23 cellular contexts compared by ENCODE assay signal in the genomic region with DNA sequence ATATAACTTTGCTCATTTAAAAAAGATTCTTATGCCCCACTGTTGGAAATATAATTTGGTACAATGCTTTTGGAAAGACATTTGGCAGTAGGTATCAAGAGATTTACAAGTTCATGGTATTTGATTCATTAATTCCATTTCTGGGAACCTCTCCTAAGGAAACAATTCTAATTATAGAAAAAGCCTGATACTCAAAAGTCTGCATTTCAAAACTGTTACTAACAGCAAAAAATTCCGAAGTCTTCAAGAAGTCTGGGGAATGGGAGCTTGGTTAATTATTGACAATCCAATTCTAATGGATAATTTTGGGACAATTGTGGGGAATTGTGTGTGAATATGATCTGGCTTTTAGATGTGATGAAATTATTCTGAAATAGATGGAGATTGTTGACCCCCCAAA. TPM values are rescaled to one million over a fixed set of nuclear protein-coding genes. Genes with fewer than 3 reads are reported as not detected.
DNase-seq lines count a peak whose midpoint lies in the region; ATAC-seq and TF ChIP-seq lines count a peak whose summit lies in the region.
"Had no signal": no experiment of that assay in that cellular context is flagged by ENCODE, and none has a peak within 500 bp of the region (broad histone marks: within the 10 kb centered on the region; RNA-seq: fewer than 3 reads in every experiment).

No MANE protein-coding gene starts in this region.

- H3K36me3 Mint-ChIP-seq in Calu3 (ENCODE audit: insufficient read depth, unreplicated experiment) = peaks cover 4% of the 10 kb centered on the region
- H3K36me3 Mint-ChIP-seq: naive thymus-derived CD4-positive, alpha-beta T cell; T-cell had no signal

- CTCF ChIA-PET in Calu3 (lab: Charles Lee) = interaction anchor here (1.2 to 1.6 kb wide), 2 partner anchors 11 to 197 kb away, joined by 3 read pairs; no protein-coding TSS in a partner anchor

- no peak overlapping the region for H3K4me3 Mint-ChIP-seq in Calu3 (ENCODE audit: low read depth, unreplicated experiment)
- H3K4me3 Mint-ChIP-seq: activated CD8-positive, alpha-beta T cell treated with anti-CD3 and anti-CD28 coated beads, Interleukin-2, amount 10 ng/mL, durations not matched to agents 7 days and 5 days; naive thymus-derived CD4-positive, alpha-beta T cell; T-cell had no signal

- no peaks in the 10 kb centered on the region for H4K20me1 ChIP-seq in GM23248 (ENCODE audit: insufficient read depth)
- no peaks in the 10 kb centered on the region for H4K20me1 ChIP-seq in smooth muscle cell (ENCODE audit: low read depth)

- H3K4me1 Mint-ChIP-seq in Calu3 (ENCODE audit: low read depth, unreplicated experiment) = peaks cover 43% of the 10 kb centered on the region
- H3K4me1 Mint-ChIP-seq: T-cell had no signal

- WGBS in GM23248 (ENCODE audit: low coverage in 1 of 2, low lambda C conversion rate in 2 of 2, missing lambda C conversion rate in 2 of 2), 2 experiments = 8 to 20% methylated on average over 1 of the region's 1 CpG
- WGBS in smooth muscle cell (ENCODE audit: low lambda C conversion rate) = 74% methylated on average over 1 of the region's 1 CpG

- no peaks in the 10 kb centered on the region for H3K79me2 ChIP-seq in GM23248 (ENCODE audit: insufficient read depth)
- no peaks in the 10 kb centered on the region for H3K79me2 ChIP-seq in smooth muscle cell (ENCODE audit: low read depth)

- no TSS peak for BruUV-seq in Calu3 (replicated peaks; lab: Mats Ljungman, UMichigan)

- H3K9me3 Mint-ChIP-seq in Calu3 (ENCODE audit: low read depth, unreplicated experiment) = no peaks in the 10 kb centered on the region
- H3K9me3 Mint-ChIP-seq: T-cell had no signal

- DNase-seq in GM23248 (peak; percentile 45), adipocyte (ENCODE audit: low read depth) (peak; percentile 43), fibroblast of pulmonary artery (ENCODE audit: low read depth) (peak; percentile 7), smooth muscle cell (lab: John Stamatoyannopoulos, UW; ENCODE audit: unreplicated experiment) (no peak), posterior vena cava (ENCODE audit: low spot score) (no peak), Calu3 (no peak), HuH-7.5 (ENCODE audit: low spot score) (no peak)
- DNase-seq: activated CD4-positive, alpha-beta T cell treated with anti-CD3 and anti-CD28 coated beads for 1 hour; activated CD8-positive, alpha-beta T cell treated with anti-CD3 and anti-CD28 coated beads, Interleukin-2, amount 10 ng/mL, durations not matched to agents 7 days and 5 days; activated gamma-delta T cell; KG1; naive thymus-derived CD4-positive, alpha-beta T cell; NCI-H1436 treated with DMSO at 0.1 percent for 48 hours; NCI-H510A treated with DMSO at 0.1 percent for 48 hours; occipital lobe; retina; SIG-M5; stimulated activated CD4-positive, alpha-beta T cell treated with anti-CD3 and anti-CD28 coated beads, Interleukin-4, amount 100 ng/mL, for 4 hours; stimulated activated naive CD4-positive, alpha-beta T cell treated with Interleukin-2 at 50 U/mL for 16 hours; T-cell had no signal

- H3K4me3 ChIP-seq in GM23248 (no peak overlapping the region), adipocyte (ENCODE audit: low read length) (no peak overlapping the region), fibroblast of pulmonary artery (replicated peaks; ENCODE audit: low read depth, low read length) (no peak overlapping the region), smooth muscle cell (no peak overlapping the region)
- H3K4me3 ChIP-seq: tibial nerve had no signal

- H2AFZ ChIP-seq in GM23248 (0 out of 2 replicates have a peak overlapping the region, but pooled peaks have one; percentile 4), smooth muscle cell (ENCODE audit: low read depth) (no peak overlapping the region)

- H3K27ac Mint-ChIP-seq in Calu3 (ENCODE audit: unreplicated experiment) = no peak overlapping the region
- H3K27ac Mint-ChIP-seq: activated CD8-positive, alpha-beta T cell treated with anti-CD3 and anti-CD28 coated beads, Interleukin-2, amount 10 ng/mL, durations not matched to agents 7 days and 5 days; naive thymus-derived CD4-positive, alpha-beta T cell; T-cell had no signal

- H3K9ac ChIP-seq in GM23248 = no peak overlapping the region
- H3K9ac ChIP-seq in adipocyte (ENCODE audit: low read length) = no peak overlapping the region
- H3K9ac ChIP-seq in smooth muscle cell (ENCODE audit: low read depth) = no peak overlapping the region

- H3F3A ChIP-seq in GM23248 (ENCODE audit: insufficient read depth) = no peaks in the 10 kb centered on the region
- H3F3A ChIP-seq in smooth muscle cell (ENCODE audit: low read depth) = no peaks in the 10 kb centered on the region

- H3K36me3 ChIP-seq in GM23248 (ENCODE audit: low read depth) = no peaks in the 10 kb centered on the region
- H3K36me3 ChIP-seq in adipocyte (ENCODE audit: control insufficient read depth, insufficient read depth, low read length, severe bottlenecking) = no peaks in the 10 kb centered on the region
- H3K36me3 ChIP-seq in smooth muscle cell (ENCODE audit: low read depth) = no peaks in the 10 kb centered on the region
- H3K36me3 ChIP-seq: tibial nerve had no signal

- H3K27me3 Mint-ChIP-seq in Calu3 (ENCODE audit: unreplicated experiment) = no peaks in the 10 kb centered on the region
- H3K27me3 Mint-ChIP-seq: naive thymus-derived CD4-positive, alpha-beta T cell had no signal

- intact Hi-C loops in posterior vena cava (cut with DNase I) (loop anchor here in 1 of 2 donors (10.0 kb wide), 1 partner anchor 50 kb away; no protein-coding TSS in a partner anchor), Calu3 (cut with micrococcal nuclease; ENCODE audit: unreplicated experiment) (no loop called here)

- in situ Hi-C loops in GM23248 (cut with MboI) = loop anchor here (25.0 kb wide), 2 partner anchors 593 to 868 kb away; no protein-coding TSS in a partner anchor

- TF ChIP-seq CTCF in fibroblast of pulmonary artery (IDR thresholded peaks at IDR 0.05; ENCODE audit: low read length, missing control alignments) = no peak
- TF ChIP-seq CTCF in smooth muscle cell (IDR thresholded peaks at IDR 0.05; ENCODE audit: borderline replicate concordance, insufficient read depth, poor library complexity, severe bottlenecking) = no peak
- no peak for TF ChIP-seq CTCF in Calu3 (IDR thresholded peaks at IDR 0.05; ENCODE audit: unreplicated experiment)

- no peak for ATAC-seq in HG03342 (IDR thresholded peaks at IDR 0.05; ENCODE audit: unreplicated experiment)
- ATAC-seq: activated CD8-positive, alpha-beta T cell treated with anti-CD3 and anti-CD28 coated beads, Interleukin-2, amount 10 ng/mL, durations not matched to agents 7 days and 5 days; left lobe of liver; naive thymus-derived CD4-positive, alpha-beta T cell; T-cell had no signal

- H3K27ac ChIP-seq in GM23248 = no peak overlapping the region
- no peak overlapping the region for H3K27ac ChIP-seq in smooth muscle cell (ENCODE audit: low read depth)
- H3K27ac ChIP-seq: tibial nerve had no signal

- H3K27me3 ChIP-seq in GM23248 (replicated peaks; ENCODE audit: insufficient read depth) = no peaks in the 10 kb centered on the region
- no peaks in the 10 kb centered on the region for H3K27me3 ChIP-seq in adipocyte (replicated peaks; ENCODE audit: control insufficient read depth, insufficient read depth, low read length)
- H3K27me3 ChIP-seq in smooth muscle cell (ENCODE audit: low read depth) = no peaks in the 10 kb centered on the region
- H3K27me3 ChIP-seq: tibial nerve had no signal

- H3K9me3 ChIP-seq in GM23248 (ENCODE audit: low read depth) = no peaks in the 10 kb centered on the region
- H3K9me3 ChIP-seq in adipocyte (ENCODE audit: control insufficient read depth, low read length) = no peaks in the 10 kb centered on the region
- H3K9me3 ChIP-seq in smooth muscle cell (replicated peaks; ENCODE audit: low read depth) = no peaks in the 10 kb centered on the region
- H3K9me3 ChIP-seq: tibial nerve had no signal

- no peaks in the 10 kb centered on the region for H3K9me2 ChIP-seq in GM23248 (ENCODE audit: insufficient read depth)

- H3K4me1 ChIP-seq in GM23248 (ENCODE audit: insufficient read depth) = peaks cover 20% of the 10 kb centered on the region
- peaks cover 22% of the 10 kb centered on the region for H3K4me1 ChIP-seq in adipocyte (ENCODE audit: control insufficient read depth, insufficient read depth, low read length)
- H3K4me1 ChIP-seq in smooth muscle cell (ENCODE audit: low read depth) = peaks cover 5% of the 10 kb centered on the region

- H3K4me2 ChIP-seq in GM23248 (ENCODE audit: unreplicated experiment) (peak overlapping the region; percentile 17), smooth muscle cell (peak overlapping the region; percentile 30)

RNA-seq across cellular contexts. Expression of a gene that starts 59.6 kb away (rescaled TPM):
- 1.6 and 2.1 TPM in 2 replicates for total RNA-seq in GM23248 (2014; rRNA removed; shearing (Covaris generic))
- polyA plus RNA-seq in GM23248 (2016; fragmentation: Nextera tagmentation; extraction: Ambion mirVana) (1.5 and 1.6 TPM in 2 replicates), smooth muscle cell (2.2 and 2.5 TPM in 2 replicates)
- total RNA-seq in smooth muscle cell (7.1 and 9.2 TPM in 2 replicates), posterior vena cava (100 to 1,000 TPM in 1 of 2 donors, 10 to 100 TPM in 1; 42.3 to 145 TPM), Calu3 (2022) (152 and 159 TPM in 2 replicates)

Comparison
In these comparisons a context has a peak if more than half of its experiments do, and no peak if none do; other contexts are left out.
1. DNase-seq: peak in GM23248 (single experiment), adipocyte (single experiment) and fibroblast of pulmonary artery (single experiment); none in smooth muscle cell (single experiment), posterior vena cava (single experiment), Calu3 (single experiment) and HuH-7.5 (single experiment).